In the genomic region with DNA sequence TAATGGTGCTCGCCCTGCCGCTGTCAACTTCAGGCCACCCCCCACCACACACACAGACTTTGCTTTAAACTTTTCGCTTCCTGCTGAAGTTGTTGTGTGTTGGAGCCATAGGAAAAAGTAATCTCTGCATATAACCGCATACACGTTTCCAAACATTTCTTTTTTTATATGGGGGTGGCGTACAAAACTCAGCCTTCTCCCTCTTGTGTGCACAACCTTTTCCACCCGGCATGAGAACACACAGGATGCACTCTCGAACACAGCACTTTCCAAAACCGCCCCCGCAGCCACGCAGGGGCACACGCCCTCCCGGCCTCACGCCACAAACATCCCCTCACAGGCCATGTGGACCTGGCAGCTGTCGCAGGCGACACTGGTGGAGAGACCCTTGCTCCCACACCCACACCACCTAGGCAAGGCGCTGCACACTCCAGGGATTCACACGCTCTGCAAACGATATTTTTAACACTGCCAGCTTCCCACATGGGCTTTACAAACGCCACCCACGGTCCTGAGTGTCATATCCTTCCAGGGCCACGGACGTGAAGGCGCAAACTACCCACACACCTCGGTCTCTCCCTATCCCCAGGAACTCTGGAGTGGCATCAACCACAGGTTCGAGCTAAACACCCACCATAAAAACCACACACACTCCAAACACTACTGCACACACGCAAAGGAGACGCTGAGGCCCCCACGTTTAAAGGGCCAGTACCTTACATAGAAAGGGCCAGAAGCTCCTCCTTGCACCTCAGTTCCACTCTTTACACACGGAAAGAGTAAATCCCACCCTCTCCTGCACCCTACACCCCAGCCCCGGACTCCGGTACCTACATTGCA, we compare ENCODE assay signal across 8 cellular contexts. TPM values are rescaled to one million over a fixed set of nuclear protein-coding genes. Genes with fewer than 3 reads are reported as not detected.
DNase-seq lines count a peak whose midpoint lies in the region; TF ChIP-seq lines count a peak whose summit lies in the region.

No MANE protein-coding gene starts in this region.

- 5% methylated on average over 32 of the region's 32 CpGs for WGBS in prostate gland

- intact Hi-C loops in prostate gland (cut with DNase I): no loop called here

- in situ Hi-C loops in GM13976 (cut with MboI; ENCODE audit: low sequenced_read_pairs, unreplicated experiment): no loop called here

- no peak for TF ChIP-seq CTCF in GM13976 (IDR thresholded peaks at IDR 0.05; ENCODE audit: borderline replicate concordance, control extremely low read depth, extremely low read depth, insufficient read depth, missing control alignments)
- TF ChIP-seq CTCF in KMS-11 (conservative IDR thresholded peaks at IDR 0.05; ENCODE audit: low read depth, low read length): no peak
- no peak for TF ChIP-seq CTCF in fibroblast of the aortic adventitia (IDR thresholded peaks at IDR 0.05; ENCODE audit: insufficient read depth, low read length)
- no peak for TF ChIP-seq CTCF in prostate gland (IDR thresholded peaks at IDR 0.05)

- H3K36me3 ChIP-seq in KMS-11 (ENCODE audit: insufficient read depth) (no peaks in the 10 kb centered on the region), prostate gland (peaks cover 0 to 6% of the 10 kb centered on the region in 2 donors)

- H3K4me2 ChIP-seq in KMS-11: peak overlapping the region; percentile 76

- H3K79me2 ChIP-seq in KMS-11 (ENCODE audit: insufficient read depth, low read depth): peaks cover 29% of the 10 kb centered on the region; the same call in 1 of the 2 replicates

- peak overlapping the region; percentile 34 for H2AFZ ChIP-seq in KMS-11 (ENCODE audit: low read depth)

- H3K4me1 ChIP-seq in KMS-11 (ENCODE audit: low read depth, poor library complexity, severe bottlenecking) (peaks cover 50% of the 10 kb centered on the region), prostate gland (replicated peaks) (peaks cover 27% of the 10 kb centered on the region)

- no peaks in the 10 kb centered on the region for H4K20me1 ChIP-seq in KMS-11 (ENCODE audit: insufficient read depth)

- peak overlapping the region; percentile 76 for H3K4me3 ChIP-seq in KMS-11 (IDR thresholded peaks at IDR 0.05; ENCODE audit: insufficient read depth, low read depth, low read length)
- peak overlapping the region; percentile 89 for H3K4me3 ChIP-seq in fibroblast of the aortic adventitia (ENCODE audit: low read depth, low read length)
- peak overlapping the region; percentile 48 to 70 for H3K4me3 ChIP-seq in prostate gland

- DNase-seq in GM13976 (ENCODE audit: low spot score) (peak; percentile 74), fibroblast of the aortic adventitia (ENCODE audit: low read depth) (peak; percentile 63), prostate gland (ENCODE audit: low spot score) (no peak), NCI-H446 treated with DMSO at 0.1 percent for 48 hours (lab: John Stamatoyannopoulos, UW) (no peak), superior temporal gyrus (ENCODE audit: extremely low spot score) (no peak), NCI-H1105 (lab: John Stamatoyannopoulos, UW) (no peak)
- peak; percentile 81 to 83 for DNase-seq in activated T-cell treated with anti-CD3 and anti-CD28 coated beads, Interleukin-2, amount 50 U/mL, for 48 hours

- H3K27ac ChIP-seq in KMS-11 (peak overlapping the region; percentile 24; the same call in 1 of the 2 replicates), prostate gland (peak overlapping the region; percentile 82 to 99)

- H3K27me3 ChIP-seq in KMS-11 (ENCODE audit: insufficient read depth, low read depth) (no peaks in the 10 kb centered on the region), prostate gland (replicated peaks; ENCODE audit: insufficient read depth) (no peaks in the 10 kb centered on the region)

- TF ChIP-seq POLR2A in prostate gland (IDR thresholded peaks at IDR 0.05): peak; percentile 19

- peak overlapping the region; percentile 14; the same call in 1 of the 2 replicates for H3K9ac ChIP-seq in KMS-11

- no peaks in the 10 kb centered on the region for H3K9me3 ChIP-seq in prostate gland

RNA-seq across cellular contexts. Expression of a gene that starts 12.3 kb away (rescaled TPM):
- total RNA-seq in fibroblast of the aortic adventitia (ENCODE audit: low replicate concordance) (0.54 TPM in 1 of 2 replicates, not detected in the other), prostate gland (1 to 10 TPM; 1.2 to 1.7 TPM)

RNA-seq across cellular contexts. Expression of a gene that starts 12.7 kb away (rescaled TPM):
- 43.9 and 69.4 TPM in 2 replicates for total RNA-seq in fibroblast of the aortic adventitia (ENCODE audit: low replicate concordance)
- total RNA-seq in prostate gland: 10 to 100 TPM; 28.9 to 30.4 TPM

RNA-seq across cellular contexts. Expression of a gene that starts 38.6 kb away (rescaled TPM):
- 8.7 and 23.4 TPM in 2 replicates for total RNA-seq in fibroblast of the aortic adventitia (ENCODE audit: low replicate concordance)
- total RNA-seq in prostate gland: 10 to 100 TPM; 30.8 to 92.5 TPM

RNA-seq across cellular contexts. Expression of a gene that starts 38.8 kb away (rescaled TPM):
- total RNA-seq in fibroblast of the aortic adventitia (ENCODE audit: low replicate concordance) (12.6 and 16.3 TPM in 2 replicates), prostate gland (10 to 100 TPM; 17.0 to 19.1 TPM)

RNA-seq across cellular contexts. Expression of a gene that starts 48.8 kb away (rescaled TPM):
- total RNA-seq in fibroblast of the aortic adventitia (ENCODE audit: low replicate concordance) (1.5 and 13.5 TPM in 2 replicates), prostate gland (1 to 10 TPM in 1 of 2 donors, under 1 TPM in 1; 0.55 to 6.1 TPM)

Comparison
In these comparisons a context has a peak if more than half of its experiments do, and no peak if none do; other contexts are left out.
1. DNase-seq: peak in GM13976 (single experiment), activated T-cell treated with anti-CD3 and anti-CD28 coated beads, Interleukin-2, amount 50 U/mL, for 48 hours (2 of 2) and fibroblast of the aortic adventitia (single experiment); none in prostate gland (single experiment), NCI-H446 treated with DMSO at 0.1 percent for 48 hours (single experiment), superior temporal gyrus (single experiment) and NCI-H1105 (single experiment).
2. Peak in every context shown above with its lines, with median percentiles within 50 percentile points of each other: H3K4me3 ChIP-seq.